In the genomic region with DNA sequence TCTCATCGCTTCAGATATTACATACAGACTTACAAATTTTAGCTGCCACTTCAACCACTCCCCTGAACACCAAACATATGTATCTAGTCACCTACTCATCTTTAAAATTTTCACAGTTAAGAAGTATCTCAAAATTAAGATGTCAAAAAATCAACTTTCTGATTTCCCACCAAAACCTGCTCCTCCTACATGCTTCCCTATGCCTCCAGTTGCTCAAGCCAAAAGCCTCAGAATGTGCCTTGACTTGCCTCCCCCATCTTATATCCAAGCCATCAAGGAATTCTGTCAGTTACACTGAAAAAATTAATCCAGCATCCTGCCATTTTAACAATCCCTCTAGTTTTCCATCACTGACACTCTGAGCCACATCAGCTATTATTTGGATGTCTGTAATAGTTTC, we compare ENCODE assay signal across 9 cellular contexts.
"Had no signal": no experiment of that assay in that cellular context is flagged by ENCODE, and none has a peak within 500 bp of the region (broad histone marks: within the 10 kb centered on the region; RNA-seq: fewer than 3 reads in every experiment).

No MANE protein-coding gene starts in this region.

- DNase-seq: GM23248, GOT3, H7, HFFc6 had no signal

- H3K9ac ChIP-seq: GM23248 had no signal

- H3K27ac ChIP-seq: GM23248, HL-60 had no signal

- H3K36me3 ChIP-seq: HAP-1 had no signal

- ATAC-seq: HCT116, HepG2 had no signal

- H3K9me3 ChIP-seq: HAP-1 had no signal

- H3K4me3 ChIP-seq: GM23248, HAP-1 had no signal

- H3K9me3 Mint-ChIP-seq: HFFc6 had no signal

- H3K27me3 Mint-ChIP-seq: IgD-negative memory B cell had no signal

- FAIRE-seq: HepG2 had no signal

- H3K36me3 Mint-ChIP-seq: IgD-negative memory B cell had no signal

- H2AFZ ChIP-seq: GM23248 had no signal

- H3K4me3 Mint-ChIP-seq: HFFc6, IgD-negative memory B cell had no signal

- H3K4me1 Mint-ChIP-seq: IgD-negative memory B cell had no signal

- H3K27ac Mint-ChIP-seq: HFFc6, IgD-negative memory B cell had no signal
